32 cellular contexts compared by ENCODE assay signal in genomic region chr3:56889131-56889530, GRCh38.
DNase-seq lines count a peak whose midpoint lies in the region; ATAC-seq and TF ChIP-seq lines count a peak whose summit lies in the region.
"Had no signal": no experiment of that assay in that cellular context is flagged by ENCODE, and none has a peak within 500 bp of the region (broad histone marks: within the 10 kb centered on the region; RNA-seq: fewer than 3 reads in every experiment).

No MANE protein-coding gene starts in this region.

- no peaks in the 10 kb centered on the region for H3K27me3 ChIP-seq in testis
- H3K27me3 ChIP-seq: breast epithelium, neural progenitor cell had no signal

- no peak for ATAC-seq in activated naive CD8-positive, alpha-beta T cell treated with anti-CD3 and anti-CD28 coated beads, Interleukin-2, amount 50 U/mL, for 24 hours
- ATAC-seq in activated T-helper 17 cell treated with anti-CD3 and anti-CD28 coated beads, Interleukin-2, amount 50 U/mL, for 72 hours (replicated peaks) = no peak
- ATAC-seq: left lobe of liver, right cardiac atrium had no signal

- no peak overlapping the region for H3K4me3 ChIP-seq in testis
- H3K4me3 ChIP-seq: breast epithelium, neural progenitor cell, thoracic aorta had no signal

- no peak for TF ChIP-seq CTCF in testis (IDR thresholded peaks at IDR 0.05)

- WGBS in testis, 2 donors = 35 to 43% methylated on average over 7 of the region's 7 CpGs

- H3K4me1 Mint-ChIP-seq in activated naive CD8-positive, alpha-beta T cell (ENCODE audit: low read depth) = peaks cover 84% of the 10 kb centered on the region
- peaks cover 88% of the 10 kb centered on the region for H3K4me1 Mint-ChIP-seq in activated naive CD8-positive, alpha-beta T cell treated with anti-CD3 and anti-CD28 coated beads, Interleukin-2, amount 50 U/mL, for 24 hours
- peaks cover 47% of the 10 kb centered on the region for H3K4me1 Mint-ChIP-seq in activated T-helper 17 cell treated with anti-CD3 and anti-CD28 coated beads, Interleukin-2, amount 50 U/mL, for 72 hours
- peaks cover 40 to 47% of the 10 kb centered on the region in 2 donors for H3K4me1 Mint-ChIP-seq in immature natural killer cell

- no peak for TF ChIP-seq POLR2A in testis (IDR thresholded peaks at IDR 0.05)

- peak overlapping the region in 1 of 2 donors; percentile 23 for H3K27ac ChIP-seq in testis
- H3K27ac ChIP-seq: breast epithelium, epithelial cell of prostate, neural progenitor cell, RWPE1, thoracic aorta had no signal

- H3K4me3 Mint-ChIP-seq in activated naive CD8-positive, alpha-beta T cell = no peak overlapping the region
- no peak overlapping the region for H3K4me3 Mint-ChIP-seq in activated naive CD8-positive, alpha-beta T cell treated with anti-CD3 and anti-CD28 coated beads, Interleukin-2, amount 50 U/mL, for 24 hours
- peak overlapping the region; percentile 81 for H3K4me3 Mint-ChIP-seq in activated T-helper 17 cell treated with anti-CD3 and anti-CD28 coated beads, Interleukin-2, amount 50 U/mL, for 72 hours
- no peak overlapping the region for H3K4me3 Mint-ChIP-seq in immature natural killer cell
- H3K4me3 Mint-ChIP-seq: activated B cell treated with CpG ODN at 0.5 μM for 24 hours; activated CD4-positive, alpha-beta T cell treated with anti-CD3 and anti-CD28 coated beads, Interleukin-2, amount 10 ng/mL, durations not matched to agents 7 days and 5 days; B cell; neural progenitor cell had no signal

- H3K4me1 ChIP-seq in testis = peaks cover 15% of the 10 kb centered on the region
- H3K4me1 ChIP-seq: breast epithelium, neural progenitor cell had no signal

- H3K9me3 ChIP-seq in testis = no peaks in the 10 kb centered on the region
- H3K9me3 ChIP-seq: breast epithelium, thoracic aorta had no signal

- no peak for DNase-seq in activated naive CD8-positive, alpha-beta T cell treated with anti-CD3 and anti-CD28 coated beads, Interleukin-2, amount 50 U/mL, for 24 hours
- peak; percentile 78 for DNase-seq in DMS79 treated with DMSO at 0.1 percent for 48 hours (lab: John Stamatoyannopoulos, UW)
- DNase-seq in testis = peak; percentile 42
- DNase-seq in SHP77 treated with DMSO at 0.1 percent for 48 hours (lab: John Stamatoyannopoulos, UW) = no peak
- DNase-seq in immature natural killer cell = no peak
- DNase-seq: ACHN; activated B cell treated with CpG ODN at 0.5 μM for 24 hours; activated CD4-positive, alpha-beta T cell treated with anti-CD3 and anti-CD28 coated beads, Interleukin-2, amount 10 ng/mL, durations not matched to agents 7 days and 5 days; activated naive CD4-positive, alpha-beta T cell; activated T-cell treated with anti-CD3 and anti-CD28 coated beads, Interleukin-2, amount 50 U/mL, for 48 hours; COR-L47; effector CD4-positive, alpha-beta T cell; GDM1; H7; IMR-90; NCI-H1092 treated with DMSO at 0.1 percent for 48 hours; NCI-H1694 treated with DMSO at 0.1 percent for 48 hours; NCI-H226; posterior cingulate gyrus; right cardiac atrium; stimulated activated CD4-positive, alpha-beta T cell treated with anti-CD3 and anti-CD28 coated beads, Interleukin-1b, Interleukin-23, amount 100 ng/mL, for 48 hours; stimulated activated naive CD4-positive, alpha-beta T cell treated with Interleukin-2 at 50 U/mL for 16 hours; T-helper 1 cell had no signal

- no peaks in the 10 kb centered on the region for H3K36me3 ChIP-seq in testis (ENCODE audit: low read depth, missing control alignments)
- H3K36me3 ChIP-seq: breast epithelium, neural progenitor cell, thoracic aorta had no signal

- intact Hi-C loops in testis (cut with DNase I; ENCODE audit: low total_unique reads) = no loop called here

- no peaks in the 10 kb centered on the region for H3K36me3 Mint-ChIP-seq in activated naive CD8-positive, alpha-beta T cell
- no peaks in the 10 kb centered on the region for H3K36me3 Mint-ChIP-seq in activated naive CD8-positive, alpha-beta T cell treated with anti-CD3 and anti-CD28 coated beads, Interleukin-2, amount 50 U/mL, for 24 hours (ENCODE audit: low read depth)
- H3K36me3 Mint-ChIP-seq in activated T-helper 17 cell treated with anti-CD3 and anti-CD28 coated beads, Interleukin-2, amount 50 U/mL, for 72 hours (ENCODE audit: low read depth) = no peaks in the 10 kb centered on the region
- H3K36me3 Mint-ChIP-seq in immature natural killer cell = peaks cover 0 to 3% (median 0%) of the 10 kb centered on the region in 3 donors
- H3K36me3 Mint-ChIP-seq: neural progenitor cell had no signal

- H3K27me3 Mint-ChIP-seq in activated naive CD8-positive, alpha-beta T cell = no peaks in the 10 kb centered on the region
- no peaks in the 10 kb centered on the region for H3K27me3 Mint-ChIP-seq in activated naive CD8-positive, alpha-beta T cell treated with anti-CD3 and anti-CD28 coated beads, Interleukin-2, amount 50 U/mL, for 24 hours
- H3K27me3 Mint-ChIP-seq in activated T-helper 17 cell treated with anti-CD3 and anti-CD28 coated beads, Interleukin-2, amount 50 U/mL, for 72 hours = no peaks in the 10 kb centered on the region
- H3K27me3 Mint-ChIP-seq in immature natural killer cell (ENCODE audit: low read depth in 3 of 3) = no peaks in the 10 kb centered on the region
- H3K27me3 Mint-ChIP-seq: activated B cell treated with CpG ODN at 0.5 μM for 24 hours; activated CD4-positive, alpha-beta T cell treated with anti-CD3 and anti-CD28 coated beads, Interleukin-2, amount 10 ng/mL, durations not matched to agents 7 days and 5 days; B cell had no signal

- peak overlapping the region; percentile 41 for H3K27ac Mint-ChIP-seq in activated naive CD8-positive, alpha-beta T cell
- no peak overlapping the region for H3K27ac Mint-ChIP-seq in activated naive CD8-positive, alpha-beta T cell treated with anti-CD3 and anti-CD28 coated beads, Interleukin-2, amount 50 U/mL, for 24 hours
- no peak overlapping the region for H3K27ac Mint-ChIP-seq in activated T-helper 17 cell treated with anti-CD3 and anti-CD28 coated beads, Interleukin-2, amount 50 U/mL, for 72 hours
- peak overlapping the region in 1 of 6 donors; percentile 34 for H3K27ac Mint-ChIP-seq in immature natural killer cell
- H3K27ac Mint-ChIP-seq: activated B cell treated with CpG ODN at 0.5 μM for 24 hours; activated CD4-positive, alpha-beta T cell treated with anti-CD3 and anti-CD28 coated beads, Interleukin-2, amount 10 ng/mL, durations not matched to agents 7 days and 5 days; B cell; neural progenitor cell had no signal

- H3K9me3 Mint-ChIP-seq in activated naive CD8-positive, alpha-beta T cell (ENCODE audit: low read depth) = no peaks in the 10 kb centered on the region
- H3K9me3 Mint-ChIP-seq in activated naive CD8-positive, alpha-beta T cell treated with anti-CD3 and anti-CD28 coated beads, Interleukin-2, amount 50 U/mL, for 24 hours = no peaks in the 10 kb centered on the region
- H3K9me3 Mint-ChIP-seq in activated T-helper 17 cell treated with anti-CD3 and anti-CD28 coated beads, Interleukin-2, amount 50 U/mL, for 72 hours = no peaks in the 10 kb centered on the region
- no peaks in the 10 kb centered on the region for H3K9me3 Mint-ChIP-seq in immature natural killer cell
- H3K9me3 Mint-ChIP-seq: activated B cell treated with CpG ODN at 0.5 μM for 24 hours; activated CD4-positive, alpha-beta T cell treated with anti-CD3 and anti-CD28 coated beads, Interleukin-2, amount 10 ng/mL, durations not matched to agents 7 days and 5 days; neural progenitor cell had no signal

Comparison
In these comparisons a context has a peak if more than half of its experiments do, and no peak if none do; other contexts are left out.
1. DNase-seq: peak in DMS79 treated with DMSO at 0.1 percent for 48 hours (single experiment) and testis (single experiment); none in activated naive CD8-positive, alpha-beta T cell treated with anti-CD3 and anti-CD28 coated beads, Interleukin-2, amount 50 U/mL, for 24 hours (single experiment), SHP77 treated with DMSO at 0.1 percent for 48 hours (single experiment) and immature natural killer cell (0 of 3).